Comparison of ENCODE assay signal across 23 cellular contexts in the genomic region with DNA sequence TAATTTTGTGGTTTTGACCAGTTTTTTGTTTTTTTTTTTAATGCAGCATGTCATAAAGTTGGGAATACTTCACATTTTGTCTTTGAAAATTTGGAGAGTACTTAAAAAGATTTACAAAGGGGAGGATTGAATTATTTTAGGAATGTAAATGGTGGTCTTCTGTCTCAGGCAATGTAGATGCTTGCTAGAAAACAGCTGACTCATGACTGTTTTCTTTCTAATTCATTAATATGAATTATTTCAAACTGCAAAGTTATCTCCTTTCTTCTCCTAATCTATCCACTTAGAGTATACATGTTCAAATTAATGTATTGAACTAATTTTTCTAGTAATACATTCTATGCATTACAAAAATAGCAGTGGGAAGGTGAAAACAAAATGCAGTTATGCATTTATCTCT. TPM values are rescaled to one million over a fixed set of nuclear protein-coding genes. Genes with fewer than 3 reads are reported as not detected.
"Had no signal": no experiment of that assay in that cellular context is flagged by ENCODE, and none has a peak within 500 bp of the region (broad histone marks: within the 10 kb centered on the region; RNA-seq: fewer than 3 reads in every experiment).

No MANE protein-coding gene starts in this region.

- H3K4me3 ChIP-seq: MG63, SJCRH30 had no signal

- H3K27ac ChIP-seq: SJCRH30 had no signal

- H3K27me3 ChIP-seq: MG63, SJCRH30 had no signal

- FAIRE-seq: RCC 7860 had no signal

- H3K36me3 ChIP-seq: MG63, SJCRH30 had no signal

- ATAC-seq: SK-N-SH treated with all-trans-retinoic acid at 6 μM for 48 hours had no signal

- H3K4me1 ChIP-seq: SJCRH30 had no signal

- H3K9me3 ChIP-seq: MG63, SJCRH30 had no signal

- DNase-seq: Karpas-422, KG1, MG63, NCI-H1092, NCI-H1105 treated with DMSO at 0.1 percent for 48 hours, NCI-H1417 treated with DMSO at 0.1 percent for 48 hours, NCI-H146, NCI-H1694 treated with DMSO at 0.1 percent for 48 hours, NCI-H1930, NCI-H2081, NCI-H2107, NCI-H2171, NCI-H226, NCI-H446, NCI-H510A, NCI-H524 treated with DMSO at 0.1 percent for 48 hours, NCI-H774, RPMI8226, SHP77, SJCRH30 had no signal

RNA-seq across cellular contexts. Expression of gene HCRTR2, which starts 24.9 kb away (rescaled TPM):
- total RNA-seq: HT1080 had no signal
